ENCODE assay signal across 18 cellular contexts in the genomic region with DNA sequence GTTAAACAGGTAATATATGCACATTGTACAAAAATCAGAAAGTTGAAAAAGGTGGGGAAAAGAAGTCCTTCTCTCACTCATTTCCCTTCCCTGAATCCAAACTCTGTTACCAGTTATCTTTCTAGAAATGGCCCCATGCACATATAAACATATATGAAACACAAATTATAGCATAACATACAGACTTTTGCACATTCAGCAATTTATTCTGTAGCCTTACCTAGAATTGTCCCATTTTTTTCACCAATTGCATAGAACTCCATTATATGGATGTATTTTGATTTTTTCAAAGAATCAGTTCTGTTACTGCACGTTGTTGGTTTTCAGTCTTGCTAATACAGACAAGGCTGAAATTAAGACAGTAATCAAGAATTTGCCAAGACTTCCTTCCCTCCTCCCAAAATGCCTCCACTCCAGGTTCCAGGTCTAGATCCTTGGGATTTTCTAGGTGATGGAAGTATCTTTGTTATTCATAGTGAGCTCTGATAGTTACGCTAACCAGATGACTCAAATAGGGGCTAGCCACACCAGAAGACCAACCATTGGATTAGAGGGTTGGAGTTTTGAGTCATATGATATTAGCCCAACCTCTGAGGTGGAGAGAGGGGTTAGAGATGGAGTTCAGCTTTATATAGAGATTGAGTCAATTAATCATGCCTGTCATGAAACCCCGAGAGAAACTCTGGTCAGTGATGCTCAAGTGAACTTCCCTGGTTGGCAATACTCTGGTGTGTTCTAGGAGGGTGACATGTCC.
"Had no signal": no experiment of that assay in that cellular context is flagged by ENCODE, and none has a peak within 500 bp of the region (broad histone marks: within the 10 kb centered on the region; RNA-seq: fewer than 3 reads in every experiment).

No MANE protein-coding gene starts in this region.

- H3K27ac ChIP-seq: left ventricle myocardium inferior, upper lobe of left lung, VCaP had no signal

- H3K9me3 ChIP-seq: upper lobe of left lung had no signal

- H3K4me1 Mint-ChIP-seq: brain had no signal

- H3K27ac Mint-ChIP-seq: activated T-cell treated with anti-CD3 and anti-CD28 coated beads, Interleukin-2, amount 50 U/mL, for 72 hours; brain; mesothelial cell of epicardium; natural killer cell treated with Interleukin-12 subunit alpha and Interleukin-12 subunit beta and Interleukin-15 and Interleukin-18, amount 100 ng/mL, for 72 hours; progenitor cell of endocrine pancreas had no signal

- H3K4me3 Mint-ChIP-seq: activated T-cell treated with anti-CD3 and anti-CD28 coated beads, Interleukin-2, amount 50 U/mL, for 72 hours; brain; mesothelial cell of epicardium; natural killer cell treated with Interleukin-12 subunit alpha and Interleukin-12 subunit beta and Interleukin-15 and Interleukin-18, amount 100 ng/mL, for 72 hours had no signal

- H3K9me3 Mint-ChIP-seq: activated T-cell treated with anti-CD3 and anti-CD28 coated beads, Interleukin-2, amount 50 U/mL, for 72 hours; natural killer cell treated with Interleukin-12 subunit alpha and Interleukin-12 subunit beta and Interleukin-15 and Interleukin-18, amount 100 ng/mL, for 72 hours had no signal

- H3K27me3 ChIP-seq: upper lobe of left lung had no signal

- H3K27me3 Mint-ChIP-seq: natural killer cell treated with Interleukin-12 subunit alpha and Interleukin-12 subunit beta and Interleukin-15 and Interleukin-18, amount 100 ng/mL, for 72 hours; progenitor cell of endocrine pancreas had no signal

- DNase-seq: activated CD4-positive, alpha-beta T cell treated with anti-CD3 and anti-CD28 coated beads, Interleukin-2, amount 50 U/mL, for 48 hours; activated effector memory CD4-positive, alpha-beta T cell treated with anti-CD3 and anti-CD28 coated beads, Interleukin-2, amount 50 U/mL, for 16 hours; activated naive CD4-positive, alpha-beta T cell treated with anti-CD3 and anti-CD28 coated beads, Interleukin-2, amount 50 U/mL, for 16 hours; activated T-cell treated with anti-CD3 and anti-CD28 coated beads, Interleukin-2, amount 50 U/mL, for 72 hours; aorta; foreskin fibroblast; kidney glomerular epithelial cell; left ventricle myocardium inferior; retina; stimulated activated CD4-positive, alpha-beta T cell treated with anti-CD3 and anti-CD28 coated beads, Interleukin-2, amount 100 ng/mL, for 48 hours; stimulated activated CD8-positive, alpha-beta memory T cell treated with anti-CD3 and anti-CD28 coated beads, Interleukin-4, amount 100 ng/mL, for 48 hours; stimulated activated naive CD4-positive, alpha-beta T cell; upper lobe of left lung had no signal

- ATAC-seq: activated T-cell treated with anti-CD3 and anti-CD28 coated beads, Interleukin-2, amount 50 U/mL, for 72 hours; natural killer cell treated with Interleukin-12 subunit alpha and Interleukin-12 subunit beta and Interleukin-15 and Interleukin-18, amount 100 ng/mL, for 72 hours had no signal

- H3K4me3 ChIP-seq: left ventricle myocardium inferior, upper lobe of left lung had no signal

- H3K4me1 ChIP-seq: upper lobe of left lung had no signal
